2 cellular contexts compared by ENCODE assay signal in the genomic region with DNA sequence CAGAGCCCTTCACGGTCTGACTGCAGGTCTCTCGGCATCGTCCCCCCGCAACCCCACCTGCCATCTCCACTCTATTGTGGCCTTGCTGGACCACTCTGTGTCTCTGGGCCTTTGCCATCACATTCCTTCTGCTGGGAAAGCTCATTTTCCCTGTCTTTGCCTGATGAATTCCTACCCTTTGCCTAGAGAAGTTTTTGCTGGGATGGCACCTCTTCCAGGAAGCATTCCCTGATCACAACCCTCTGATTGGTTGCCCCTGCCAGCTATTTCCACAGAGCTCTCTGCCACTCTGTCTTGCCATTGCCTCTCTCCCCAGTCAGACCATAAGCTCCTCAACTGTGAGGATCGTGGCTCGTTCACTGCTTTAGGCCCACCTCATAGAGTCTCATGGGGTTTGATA.
TF ChIP-seq lines count a peak whose summit lies in the region.

No MANE protein-coding gene starts in this region.

TF ChIP-seq in A549, 52 proteins besides CTCF, POLR2A, EP300 and RAD21:
- TF ChIP-seq SMC3 (IDR thresholded peaks at IDR 0.05) (no peak), ZFP36 (IDR thresholded peaks at IDR 0.05; ENCODE audit: borderline replicate concordance, partially characterized antibody) (peak; percentile 78), ZSCAN20 (CRISPR knock-in tag; IDR thresholded peaks at IDR 0.05) (no peak)
- TF ChIP-seq, protein P1, sequence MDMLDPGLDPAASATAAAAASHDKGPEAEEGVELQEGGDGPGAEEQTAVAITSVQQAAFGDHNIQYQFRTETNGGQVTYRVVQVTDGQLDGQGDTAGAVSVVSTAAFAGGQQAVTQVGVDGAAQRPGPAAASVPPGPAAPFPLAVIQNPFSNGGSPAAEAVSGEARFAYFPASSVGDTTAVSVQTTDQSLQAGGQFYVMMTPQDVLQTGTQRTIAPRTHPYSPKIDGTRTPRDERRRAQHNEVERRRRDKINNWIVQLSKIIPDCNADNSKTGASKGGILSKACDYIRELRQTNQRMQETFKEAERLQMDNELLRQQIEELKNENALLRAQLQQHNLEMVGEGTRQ (IDR thresholded peaks at IDR 0.05) = no peak

TF ChIP-seq in K562, 482 proteins besides CTCF, POLR2A, EP300 and RAD21:
- TF ChIP-seq ZFP36 (IDR thresholded peaks at IDR 0.05; ENCODE audit: low read depth, low read length, partially characterized antibody) = peak; percentile 77
- TF ChIP-seq, protein P2, sequence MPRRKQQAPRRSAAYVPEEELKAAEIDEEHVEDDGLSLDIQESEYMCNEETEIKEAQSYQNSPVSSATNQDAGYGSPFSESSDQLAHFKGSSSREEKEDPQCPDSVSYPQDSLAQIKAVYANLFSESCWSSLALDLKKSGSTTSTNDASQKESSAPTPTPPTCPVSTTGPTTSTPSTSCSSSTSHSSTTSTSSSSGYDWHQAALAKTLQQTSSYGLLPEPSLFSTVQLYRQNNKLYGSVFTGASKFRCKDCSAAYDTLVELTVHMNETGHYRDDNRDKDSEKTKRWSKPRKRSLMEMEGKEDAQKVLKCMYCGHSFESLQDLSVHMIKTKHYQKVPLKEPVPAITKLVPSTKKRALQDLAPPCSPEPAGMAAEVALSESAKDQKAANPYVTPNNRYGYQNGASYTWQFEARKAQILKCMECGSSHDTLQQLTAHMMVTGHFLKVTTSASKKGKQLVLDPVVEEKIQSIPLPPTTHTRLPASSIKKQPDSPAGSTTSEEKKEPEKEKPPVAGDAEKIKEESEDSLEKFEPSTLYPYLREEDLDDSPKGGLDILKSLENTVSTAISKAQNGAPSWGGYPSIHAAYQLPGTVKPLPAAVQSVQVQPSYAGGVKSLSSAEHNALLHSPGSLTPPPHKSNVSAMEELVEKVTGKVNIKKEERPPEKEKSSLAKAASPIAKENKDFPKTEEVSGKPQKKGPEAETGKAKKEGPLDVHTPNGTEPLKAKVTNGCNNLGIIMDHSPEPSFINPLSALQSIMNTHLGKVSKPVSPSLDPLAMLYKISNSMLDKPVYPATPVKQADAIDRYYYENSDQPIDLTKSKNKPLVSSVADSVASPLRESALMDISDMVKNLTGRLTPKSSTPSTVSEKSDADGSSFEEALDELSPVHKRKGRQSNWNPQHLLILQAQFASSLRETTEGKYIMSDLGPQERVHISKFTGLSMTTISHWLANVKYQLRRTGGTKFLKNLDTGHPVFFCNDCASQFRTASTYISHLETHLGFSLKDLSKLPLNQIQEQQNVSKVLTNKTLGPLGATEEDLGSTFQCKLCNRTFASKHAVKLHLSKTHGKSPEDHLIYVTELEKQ (CRISPR knock-in tag; IDR thresholded peaks at IDR 0.05) = no peak
